Comparison of ENCODE assay signal across 13 cellular contexts in the genomic region with DNA sequence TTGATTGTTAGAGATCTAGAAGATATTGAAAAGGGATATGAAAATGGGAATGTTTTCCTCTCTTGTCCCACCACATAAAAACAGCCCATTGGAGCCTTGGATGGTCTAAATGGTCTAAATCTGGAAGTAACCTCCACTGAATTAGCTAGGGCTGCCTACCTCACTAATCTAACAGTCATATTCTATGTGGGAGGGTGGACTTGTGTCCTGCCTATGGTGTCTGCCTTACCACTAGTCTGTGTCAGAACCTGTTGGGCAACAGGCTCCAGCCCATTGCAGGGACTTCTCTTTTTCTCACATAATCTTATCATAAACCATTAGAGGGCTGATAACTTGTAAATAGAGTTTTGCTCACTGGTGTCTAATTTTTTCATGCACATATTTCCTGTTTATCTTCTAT.
"Had no signal": no experiment of that assay in that cellular context is flagged by ENCODE, and none has a peak within 500 bp of the region (broad histone marks: within the 10 kb centered on the region; RNA-seq: fewer than 3 reads in every experiment).

No MANE protein-coding gene starts in this region.

- H3K27me3 ChIP-seq: gastroesophageal sphincter, neural progenitor cell, pancreas had no signal

- DNase-seq: activated B cell treated with CpG ODN at 0.5 μM for 24 hours; activated CD4-positive, alpha-beta T cell treated with anti-CD3 and anti-CD28 coated beads, Interleukin-2, amount 50 U/mL, for 1 hour; activated T-cell treated with anti-CD3 and anti-CD28 coated beads for 4 hours; amygdala; cortex of kidney; effector CD8-positive, alpha-beta T cell; kidney glomerular epithelial cell; mesendoderm; pancreas; T-helper 9 cell had no signal

- H3K4me1 ChIP-seq: gastroesophageal sphincter, neural progenitor cell, pancreas had no signal

- H3K9ac ChIP-seq: neural progenitor cell had no signal

- H3K4me2 ChIP-seq: neural progenitor cell had no signal

- H3K4me3 ChIP-seq: gastroesophageal sphincter, neural progenitor cell, pancreas had no signal

- H3K9me3 ChIP-seq: pancreas had no signal

- ATAC-seq: activated T-helper 17 cell treated with anti-CD3 and anti-CD28 coated beads, Interleukin-2, amount 50 U/mL, for 72 hours; gastroesophageal sphincter had no signal

- H2AFZ ChIP-seq: neural progenitor cell had no signal

- H3K27ac ChIP-seq: gastroesophageal sphincter, neural progenitor cell, pancreas had no signal

- H3K36me3 ChIP-seq: gastroesophageal sphincter, neural progenitor cell, pancreas had no signal
